ENCODE assay signal across 9 cellular contexts in the genomic region with DNA sequence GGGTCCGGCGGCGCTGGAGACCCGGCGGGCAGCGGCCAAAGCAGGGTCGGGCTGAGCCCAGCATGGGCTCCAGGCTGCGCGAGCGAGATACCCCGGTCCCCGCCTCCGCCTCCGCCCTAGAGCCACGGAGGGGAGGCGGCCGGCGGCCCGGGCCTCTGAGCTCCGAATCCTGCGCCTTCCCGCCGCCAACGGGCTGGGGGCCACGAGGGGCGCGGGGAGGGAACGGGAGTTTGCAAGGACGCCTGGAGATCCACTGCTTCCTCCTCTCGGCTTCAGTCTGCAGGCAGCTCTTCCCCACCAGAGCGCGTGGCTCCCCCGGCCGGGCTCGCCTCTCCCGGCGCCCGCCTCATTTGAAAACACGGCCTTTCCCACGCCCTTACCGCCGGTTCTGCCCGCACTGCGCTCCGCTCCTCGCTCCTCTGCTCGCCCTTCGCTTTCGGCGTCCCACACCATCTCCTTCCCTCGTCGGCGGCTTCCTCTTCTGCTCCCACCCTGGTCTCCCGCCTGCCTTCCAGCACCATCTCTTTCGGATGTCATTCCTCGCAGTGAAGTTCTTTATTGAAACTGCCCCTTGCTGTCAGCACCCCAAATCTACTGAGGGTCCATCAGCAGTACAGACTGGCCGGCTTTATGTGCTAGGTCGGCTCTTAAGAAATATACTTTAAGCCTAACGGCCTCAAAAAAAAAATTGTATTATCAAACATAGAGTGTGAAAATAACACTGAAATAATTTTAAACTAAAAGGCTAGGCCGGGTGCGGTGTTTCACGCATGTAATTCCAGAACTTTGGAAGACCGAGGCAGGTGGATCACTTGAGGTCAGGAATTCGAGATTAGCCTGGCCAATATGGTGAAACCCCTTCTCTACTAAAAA.
DNase-seq lines count a peak whose midpoint lies in the region; ATAC-seq and TF ChIP-seq lines count a peak whose summit lies in the region.
"Had no signal": no experiment of that assay in that cellular context is flagged by ENCODE, and none has a peak within 500 bp of the region (broad histone marks: within the 10 kb centered on the region; RNA-seq: fewer than 3 reads in every experiment).

No MANE protein-coding gene starts in this region.

- H3K4me1 Mint-ChIP-seq in natural killer cell treated with Interleukin-12 subunit alpha and Interleukin-12 subunit beta and Interleukin-15 and Interleukin-18, amount 100 ng/mL, for 72 hours (ENCODE audit: low read depth in 2 of 2): peaks cover 4 to 6% of the 10 kb centered on the region in 2 donors

- DNase-seq in AG04449 (ENCODE audit: low read depth, low spot score): no peak
- no peak for DNase-seq in Peyer's patch
- DNase-seq in fibroblast of lung (ENCODE audit: low read depth in 2 of 2): peak; percentile 4 to 9
- DNase-seq in natural killer cell treated with Interleukin-12 subunit alpha and Interleukin-12 subunit beta and Interleukin-15 and Interleukin-18, amount 100 ng/mL, for 72 hours (ENCODE audit: low spot score): no peak
- DNase-seq in mesenteric fat pad (ENCODE audit: low spot score): no peak

- H3K9me3 ChIP-seq in Peyer's patch: no peaks in the 10 kb centered on the region
- no peaks in the 10 kb centered on the region for H3K9me3 ChIP-seq in fibroblast of lung (ENCODE audit: control insufficient read depth, insufficient read depth, low read depth, low read length)

- H3K27ac ChIP-seq in Peyer's patch (no peak overlapping the region), fibroblast of lung (ENCODE audit: insufficient read depth, low read length) (no peak overlapping the region)

- peak overlapping the region; percentile 12; the same call in 1 of the 2 replicates for H3K4me3 ChIP-seq in AG04449 (ENCODE audit: low read depth, low read length)
- peak overlapping the region; percentile 16 to 60 (median 38) for H3K4me3 ChIP-seq in Peyer's patch
- H3K4me3 ChIP-seq in fibroblast of lung (replicated peaks in 1 of 4; ENCODE audit: control extremely low read depth in 1 of 4, insufficient read depth in 1 of 4, low read depth in 3 of 4, low read length in 4 of 4): peak overlapping the region in 2 of 4 experiments; percentile 21 to 45

- POLR2A ChIA-PET in AG04449 (lab: Yijun Ruan, JAX): no interaction called here

- H3K4me1 ChIP-seq in Peyer's patch (peaks cover 0 to 11% (median 2%) of the 10 kb centered on the region in 4 donors), fibroblast of lung (ENCODE audit: control insufficient read depth, extremely low read depth, insufficient read depth, low read length) (no peaks in the 10 kb centered on the region)

- TF ChIP-seq CTCF in AG04449 (IDR thresholded peaks at IDR 0.05; ENCODE audit: insufficient read depth, low read length, missing control alignments) (no peak), Peyer's patch (IDR thresholded peaks at IDR 0.05) (no peak), fibroblast of lung (conservative IDR thresholded peaks at IDR 0.05 in 1 of 2, IDR thresholded peaks at IDR 0.05 in 1 of 2; ENCODE audit: low read depth in 1 of 2, low read length in 2 of 2) (no peak)

- peak overlapping the region; percentile 27 for H3K4me2 ChIP-seq in fibroblast of lung (ENCODE audit: extremely low read depth, insufficient read depth, low read length)

- no peaks in the 10 kb centered on the region for H3K79me2 ChIP-seq in fibroblast of lung (ENCODE audit: control insufficient read depth, insufficient read depth, low read length)

- CTCF ChIA-PET in AG04449 (lab: Yijun Ruan, JAX): no interaction called here

- H3K4me3 Mint-ChIP-seq in natural killer cell treated with Interleukin-12 subunit alpha and Interleukin-12 subunit beta and Interleukin-15 and Interleukin-18, amount 100 ng/mL, for 72 hours: peak overlapping the region; percentile 60

- H3K27ac Mint-ChIP-seq in natural killer cell treated with Interleukin-12 subunit alpha and Interleukin-12 subunit beta and Interleukin-15 and Interleukin-18, amount 100 ng/mL, for 72 hours: no peak overlapping the region
- H3K27ac Mint-ChIP-seq: IgD-negative memory B cell had no signal

- H3K36me3 Mint-ChIP-seq in natural killer cell treated with Interleukin-12 subunit alpha and Interleukin-12 subunit beta and Interleukin-15 and Interleukin-18, amount 100 ng/mL, for 72 hours: no peaks in the 10 kb centered on the region
- H3K36me3 Mint-ChIP-seq: IgD-negative memory B cell had no signal

- peak in 1 of 2 donors; percentile 43 for ATAC-seq in natural killer cell treated with Interleukin-12 subunit alpha and Interleukin-12 subunit beta and Interleukin-15 and Interleukin-18, amount 100 ng/mL, for 72 hours
- ATAC-seq in HG03135 (IDR thresholded peaks at IDR 0.05; ENCODE audit: unreplicated experiment) (no peak), GM19455 (IDR thresholded peaks at IDR 0.05; ENCODE audit: unreplicated experiment) (no peak), HG03457 (IDR thresholded peaks at IDR 0.05; ENCODE audit: unreplicated experiment) (no peak)

- H3K27me3 ChIP-seq in Peyer's patch (peaks cover 0 to 8% of the 10 kb centered on the region in 2 donors), fibroblast of lung (ENCODE audit: control insufficient read depth, insufficient read depth, low read length) (peaks cover 6% of the 10 kb centered on the region)

- TF ChIP-seq POLR2A in Peyer's patch (IDR thresholded peaks at IDR 0.05): no peak

- H3K9ac ChIP-seq in fibroblast of lung (ENCODE audit: insufficient read depth, low read length): no peak overlapping the region

- no peaks in the 10 kb centered on the region for H3K36me3 ChIP-seq in Peyer's patch
- H3K36me3 ChIP-seq in fibroblast of lung (ENCODE audit: control insufficient read depth, insufficient read depth, low read length): no peaks in the 10 kb centered on the region

- H3K9me3 Mint-ChIP-seq in natural killer cell treated with Interleukin-12 subunit alpha and Interleukin-12 subunit beta and Interleukin-15 and Interleukin-18, amount 100 ng/mL, for 72 hours: no peaks in the 10 kb centered on the region

- peaks cover 49 to 71% of the 10 kb centered on the region in 2 donors for H3K27me3 Mint-ChIP-seq in natural killer cell treated with Interleukin-12 subunit alpha and Interleukin-12 subunit beta and Interleukin-15 and Interleukin-18, amount 100 ng/mL, for 72 hours

- H4K20me1 ChIP-seq in fibroblast of lung (ENCODE audit: control insufficient read depth, extremely low read depth, insufficient read depth, low read length): no peaks in the 10 kb centered on the region

- H2AFZ ChIP-seq in fibroblast of lung (ENCODE audit: low read length): peak overlapping the region; percentile 53

Comparison
In these comparisons a context has a peak if more than half of its experiments do, and no peak if none do; other contexts are left out.
1. DNase-seq: peak in fibroblast of lung (2 of 2); none in AG04449 (single experiment), Peyer's patch (0 of 3), natural killer cell treated with Interleukin-12 subunit alpha and Interleukin-12 subunit beta and Interleukin-15 and Interleukin-18, amount 100 ng/mL, for 72 hours (single experiment) and mesenteric fat pad (single experiment).